ENCODE assay signal across 8 cellular contexts in genomic region chr15:82540984-82541431, GRCh38. TPM values are rescaled to one million over a fixed set of nuclear protein-coding genes. Genes with fewer than 3 reads are reported as not detected.
DNase-seq lines count a peak whose midpoint lies in the region; ATAC-seq, FAIRE-seq and TF ChIP-seq lines count a peak whose summit lies in the region.

No MANE protein-coding gene starts in this region.

- H3K27me3 ChIP-seq in brain microvascular endothelial cell (replicated peaks) (no peaks in the 10 kb centered on the region), subcutaneous abdominal adipose tissue (ENCODE audit: control insufficient read depth in 5 of 5, insufficient read depth in 4 of 5, low read length in 5 of 5) (no peaks in the 10 kb centered on the region)

- in situ Hi-C loops in brain microvascular endothelial cell (cut with HindIII; ENCODE audit: low pct_ligation_motif_present, low sequenced_read_pairs), result no loop called here
- in situ Hi-C loops in GM13976 (cut with MboI; ENCODE audit: low sequenced_read_pairs, unreplicated experiment), result no loop called here

- peak overlapping the region; percentile 86 to 98 for H3K9ac ChIP-seq in kidney (ENCODE audit: low read length in 2 of 2)
- H3K9ac ChIP-seq in subcutaneous abdominal adipose tissue (ENCODE audit: low read length in 5 of 5), result peak overlapping the region; percentile 68 to 98 (median 88)

- H3K4me1 ChIP-seq in kidney (ENCODE audit: control insufficient read depth in 1 of 2, insufficient read depth in 1 of 2, low read depth in 1 of 2, low read length in 2 of 2) (peaks cover 0 to 7% of the 10 kb centered on the region in 2 donors), subcutaneous abdominal adipose tissue (ENCODE audit: control insufficient read depth in 5 of 5, insufficient read depth in 5 of 5, low read length in 5 of 5) (peaks cover 1 to 37% (median 27%) of the 10 kb centered on the region in 5 donors)

- peak overlapping the region; percentile 61 for H3K27ac ChIP-seq in brain microvascular endothelial cell
- H3K27ac ChIP-seq in kidney (ENCODE audit: low read depth in 2 of 2, low read length in 2 of 2), result peak overlapping the region; percentile 88 to 91
- peak overlapping the region; percentile 60 for H3K27ac ChIP-seq in subcutaneous abdominal adipose tissue (ENCODE audit: low read depth, low read length)

- no peak for FAIRE-seq in kidney (lab: Jason Lieb, UNC)

- ATAC-seq in HG03108 (IDR thresholded peaks at IDR 0.05; ENCODE audit: unreplicated experiment), result no peak

- intact Hi-C loops in kidney (cut with DNase I), result no loop called here

- peaks cover 36% of the 10 kb centered on the region for H3K36me3 ChIP-seq in brain microvascular endothelial cell (replicated peaks)
- peaks cover 11 to 28% of the 10 kb centered on the region in 2 donors for H3K36me3 ChIP-seq in kidney (ENCODE audit: control insufficient read depth in 1 of 2, insufficient read depth in 2 of 2, low read length in 2 of 2)
- peaks cover 19 to 30% (median 27%) of the 10 kb centered on the region in 5 donors for H3K36me3 ChIP-seq in subcutaneous abdominal adipose tissue (ENCODE audit: control insufficient read depth in 5 of 5, insufficient read depth in 5 of 5, low read length in 5 of 5)

- DNase-seq in AG09309 (ENCODE audit: low read depth) (no peak), HT1080 (ENCODE audit: low read depth) (peak; percentile 19), brain microvascular endothelial cell (no peak), kidney (peak; percentile 77), GM13976 (ENCODE audit: low spot score) (no peak), mucosa of gallbladder (ENCODE audit: low spot score) (no peak)

- TF ChIP-seq CTCF in AG09309 (IDR thresholded peaks at IDR 0.05; ENCODE audit: control insufficient read depth, insufficient read depth, low read depth, low read length, missing control alignments) (no peak), brain microvascular endothelial cell (IDR thresholded peaks at IDR 0.05; ENCODE audit: low read depth, low read length, missing control alignments) (no peak), kidney (IDR thresholded peaks at IDR 0.05; ENCODE audit: borderline replicate concordance, extremely low read depth, insufficient read depth) (no peak), GM13976 (IDR thresholded peaks at IDR 0.05; ENCODE audit: borderline replicate concordance, control extremely low read depth, extremely low read depth, insufficient read depth, missing control alignments) (no peak)

- H3K9me3 ChIP-seq in kidney (ENCODE audit: control insufficient read depth in 1 of 2, low read length in 2 of 2) (no peaks in the 10 kb centered on the region), subcutaneous abdominal adipose tissue (ENCODE audit: control insufficient read depth in 5 of 5, low read length in 5 of 5) (no peaks in the 10 kb centered on the region)

- H3K4me3 ChIP-seq in AG09309 (ENCODE audit: control insufficient read depth, low read depth, low read length), result peak overlapping the region; percentile 95
- peak overlapping the region; percentile 100 for H3K4me3 ChIP-seq in brain microvascular endothelial cell (ENCODE audit: low read depth, low read length)
- H3K4me3 ChIP-seq in kidney (ENCODE audit: low read length in 2 of 2), result peak overlapping the region; percentile 90 to 97
- peak overlapping the region; percentile 82 to 97 (median 94) for H3K4me3 ChIP-seq in subcutaneous abdominal adipose tissue (ENCODE audit: low read depth in 1 of 5, low read length in 5 of 5)

RNA-seq across cellular contexts. Expression of gene RPS17, which starts 0.8 kb away (rescaled TPM):
- 3,352 and 4,043 TPM in 2 replicates for total RNA-seq in HT1080 (2014; rRNA removed; shearing (Covaris generic))
- 7,780 and 8,806 TPM in 2 replicates for polyA plus RNA-seq in HT1080 (2015; cell fraction: cytosol; rRNA removed)
- polyA plus RNA-seq in HT1080 (2015; cell fraction: nucleus; rRNA removed), result 2,028 and 2,069 TPM in 2 replicates
- total RNA-seq in kidney, result 1,125 TPM
- 2,465 TPM for polyA plus RNA-seq in kidney (ENCODE audit: insufficient read depth, low read depth, low replicate concordance)
- 753 TPM for total RNA-seq in mucosa of gallbladder

Comparison
In these comparisons a context has a peak if more than half of its experiments do, and no peak if none do; other contexts are left out.
1. DNase-seq: peak in HT1080 (single experiment) and kidney (single experiment); none in AG09309 (single experiment), brain microvascular endothelial cell (single experiment), GM13976 (single experiment) and mucosa of gallbladder (single experiment).
2. Peak in every context shown above with its lines, with median percentiles within 50 percentile points of each other: H3K4me3 ChIP-seq and H3K27ac ChIP-seq.